In genomic region chr5:132763369-132764036, GRCh38 we compare ENCODE assay signal across 1 cellular context.
TF ChIP-seq lines count a peak whose summit lies in the region.

No MANE protein-coding gene starts in this region.

TF ChIP-seq in HepG2, 621 proteins besides CTCF, POLR2A, EP300 and RAD21:
- no peak for TF ChIP-seq DMTF1 (CRISPR knock-in tag; IDR thresholded peaks at IDR 0.05)
- TF ChIP-seq ZNF468 (CRISPR knock-in tag; IDR thresholded peaks at IDR 0.05), result no peak
